In the genomic region with DNA sequence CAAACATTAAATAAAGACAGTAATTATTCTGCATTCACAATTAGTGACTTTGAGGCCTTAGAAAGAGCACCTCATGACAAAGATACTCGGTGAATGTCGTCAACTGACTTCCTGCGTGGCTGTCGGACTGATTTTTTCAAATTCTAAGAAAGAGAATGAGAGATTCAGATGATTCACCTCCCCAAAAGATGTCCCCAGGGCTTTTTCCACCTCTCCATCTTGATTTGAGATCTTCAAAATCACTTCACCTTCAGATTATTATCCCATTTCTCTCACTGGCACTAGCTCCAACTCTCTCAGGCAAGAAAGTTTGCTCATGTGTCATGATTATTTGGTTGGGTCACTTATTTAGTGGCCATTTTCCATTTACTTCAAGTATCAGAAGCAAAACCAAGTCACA, we compare ENCODE assay signal across 1 cellular context.
TF ChIP-seq lines count a peak whose summit lies in the region.

No MANE protein-coding gene starts in this region.

TF ChIP-seq in H1, 55 proteins besides CTCF, POLR2A, EP300 and RAD21 (continued from another document):
- TF ChIP-seq SUZ12 (IDR thresholded peaks at IDR 0.05; ENCODE audit: low read length) (no peak), RFX5 (IDR thresholded peaks at IDR 0.05; ENCODE audit: borderline replicate concordance, low read depth, low read length) (no peak), CHD2 (IDR thresholded peaks at IDR 0.05; ENCODE audit: low read length) (no peak), NRF1 (IDR thresholded peaks at IDR 0.05; ENCODE audit: low read depth, low read length) (no peak), CBX8 (IDR thresholded peaks at IDR 0.05; ENCODE audit: borderline replicate concordance, low read depth, low read length) (no peak), MAFK (IDR thresholded peaks at IDR 0.05; ENCODE audit: low read depth, low read length) (no peak)
- TF ChIP-seq, protein P1, sequence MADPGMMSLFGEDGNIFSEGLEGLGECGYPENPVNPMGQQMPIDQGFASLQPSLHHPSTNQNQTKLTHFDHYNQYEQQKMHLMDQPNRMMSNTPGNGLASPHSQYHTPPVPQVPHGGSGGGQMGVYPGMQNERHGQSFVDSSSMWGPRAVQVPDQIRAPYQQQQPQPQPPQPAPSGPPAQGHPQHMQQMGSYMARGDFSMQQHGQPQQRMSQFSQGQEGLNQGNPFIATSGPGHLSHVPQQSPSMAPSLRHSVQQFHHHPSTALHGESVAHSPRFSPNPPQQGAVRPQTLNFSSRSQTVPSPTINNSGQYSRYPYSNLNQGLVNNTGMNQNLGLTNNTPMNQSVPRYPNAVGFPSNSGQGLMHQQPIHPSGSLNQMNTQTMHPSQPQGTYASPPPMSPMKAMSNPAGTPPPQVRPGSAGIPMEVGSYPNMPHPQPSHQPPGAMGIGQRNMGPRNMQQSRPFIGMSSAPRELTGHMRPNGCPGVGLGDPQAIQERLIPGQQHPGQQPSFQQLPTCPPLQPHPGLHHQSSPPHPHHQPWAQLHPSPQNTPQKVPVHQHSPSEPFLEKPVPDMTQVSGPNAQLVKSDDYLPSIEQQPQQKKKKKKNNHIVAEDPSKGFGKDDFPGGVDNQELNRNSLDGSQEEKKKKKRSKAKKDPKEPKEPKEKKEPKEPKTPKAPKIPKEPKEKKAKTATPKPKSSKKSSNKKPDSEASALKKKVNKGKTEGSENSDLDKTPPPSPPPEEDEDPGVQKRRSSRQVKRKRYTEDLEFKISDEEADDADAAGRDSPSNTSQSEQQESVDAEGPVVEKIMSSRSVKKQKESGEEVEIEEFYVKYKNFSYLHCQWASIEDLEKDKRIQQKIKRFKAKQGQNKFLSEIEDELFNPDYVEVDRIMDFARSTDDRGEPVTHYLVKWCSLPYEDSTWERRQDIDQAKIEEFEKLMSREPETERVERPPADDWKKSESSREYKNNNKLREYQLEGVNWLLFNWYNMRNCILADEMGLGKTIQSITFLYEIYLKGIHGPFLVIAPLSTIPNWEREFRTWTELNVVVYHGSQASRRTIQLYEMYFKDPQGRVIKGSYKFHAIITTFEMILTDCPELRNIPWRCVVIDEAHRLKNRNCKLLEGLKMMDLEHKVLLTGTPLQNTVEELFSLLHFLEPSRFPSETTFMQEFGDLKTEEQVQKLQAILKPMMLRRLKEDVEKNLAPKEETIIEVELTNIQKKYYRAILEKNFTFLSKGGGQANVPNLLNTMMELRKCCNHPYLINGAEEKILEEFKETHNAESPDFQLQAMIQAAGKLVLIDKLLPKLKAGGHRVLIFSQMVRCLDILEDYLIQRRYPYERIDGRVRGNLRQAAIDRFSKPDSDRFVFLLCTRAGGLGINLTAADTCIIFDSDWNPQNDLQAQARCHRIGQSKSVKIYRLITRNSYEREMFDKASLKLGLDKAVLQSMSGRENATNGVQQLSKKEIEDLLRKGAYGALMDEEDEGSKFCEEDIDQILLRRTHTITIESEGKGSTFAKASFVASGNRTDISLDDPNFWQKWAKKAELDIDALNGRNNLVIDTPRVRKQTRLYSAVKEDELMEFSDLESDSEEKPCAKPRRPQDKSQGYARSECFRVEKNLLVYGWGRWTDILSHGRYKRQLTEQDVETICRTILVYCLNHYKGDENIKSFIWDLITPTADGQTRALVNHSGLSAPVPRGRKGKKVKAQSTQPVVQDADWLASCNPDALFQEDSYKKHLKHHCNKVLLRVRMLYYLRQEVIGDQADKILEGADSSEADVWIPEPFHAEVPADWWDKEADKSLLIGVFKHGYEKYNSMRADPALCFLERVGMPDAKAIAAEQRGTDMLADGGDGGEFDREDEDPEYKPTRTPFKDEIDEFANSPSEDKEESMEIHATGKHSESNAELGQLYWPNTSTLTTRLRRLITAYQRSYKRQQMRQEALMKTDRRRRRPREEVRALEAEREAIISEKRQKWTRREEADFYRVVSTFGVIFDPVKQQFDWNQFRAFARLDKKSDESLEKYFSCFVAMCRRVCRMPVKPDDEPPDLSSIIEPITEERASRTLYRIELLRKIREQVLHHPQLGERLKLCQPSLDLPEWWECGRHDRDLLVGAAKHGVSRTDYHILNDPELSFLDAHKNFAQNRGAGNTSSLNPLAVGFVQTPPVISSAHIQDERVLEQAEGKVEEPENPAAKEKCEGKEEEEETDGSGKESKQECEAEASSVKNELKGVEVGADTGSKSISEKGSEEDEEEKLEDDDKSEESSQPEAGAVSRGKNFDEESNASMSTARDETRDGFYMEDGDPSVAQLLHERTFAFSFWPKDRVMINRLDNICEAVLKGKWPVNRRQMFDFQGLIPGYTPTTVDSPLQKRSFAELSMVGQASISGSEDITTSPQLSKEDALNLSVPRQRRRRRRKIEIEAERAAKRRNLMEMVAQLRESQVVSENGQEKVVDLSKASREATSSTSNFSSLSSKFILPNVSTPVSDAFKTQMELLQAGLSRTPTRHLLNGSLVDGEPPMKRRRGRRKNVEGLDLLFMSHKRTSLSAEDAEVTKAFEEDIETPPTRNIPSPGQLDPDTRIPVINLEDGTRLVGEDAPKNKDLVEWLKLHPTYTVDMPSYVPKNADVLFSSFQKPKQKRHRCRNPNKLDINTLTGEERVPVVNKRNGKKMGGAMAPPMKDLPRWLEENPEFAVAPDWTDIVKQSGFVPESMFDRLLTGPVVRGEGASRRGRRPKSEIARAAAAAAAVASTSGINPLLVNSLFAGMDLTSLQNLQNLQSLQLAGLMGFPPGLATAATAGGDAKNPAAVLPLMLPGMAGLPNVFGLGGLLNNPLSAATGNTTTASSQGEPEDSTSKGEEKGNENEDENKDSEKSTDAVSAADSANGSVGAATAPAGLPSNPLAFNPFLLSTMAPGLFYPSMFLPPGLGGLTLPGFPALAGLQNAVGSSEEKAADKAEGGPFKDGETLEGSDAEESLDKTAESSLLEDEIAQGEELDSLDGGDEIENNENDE (IDR thresholded peaks at IDR 0.05; ENCODE audit: insufficient replicate concordance, low read length), result no peak
